In genomic region chr14:94288610-94289465, GRCh38 we compare ENCODE assay signal across 1 cellular context.
TF ChIP-seq lines count a peak whose summit lies in the region.

No MANE protein-coding gene starts in this region.

TF ChIP-seq in liver, 16 proteins besides CTCF, POLR2A, EP300 and RAD21:
- TF ChIP-seq YY1 (IDR thresholded peaks at IDR 0.05) (peak; percentile 45), HNF4G (IDR thresholded peaks at IDR 0.05) (no peak), JUND (IDR thresholded peaks at IDR 0.05) (no peak), SP1 (IDR thresholded peaks at IDR 0.05) (no peak)
